In the genomic region with DNA sequence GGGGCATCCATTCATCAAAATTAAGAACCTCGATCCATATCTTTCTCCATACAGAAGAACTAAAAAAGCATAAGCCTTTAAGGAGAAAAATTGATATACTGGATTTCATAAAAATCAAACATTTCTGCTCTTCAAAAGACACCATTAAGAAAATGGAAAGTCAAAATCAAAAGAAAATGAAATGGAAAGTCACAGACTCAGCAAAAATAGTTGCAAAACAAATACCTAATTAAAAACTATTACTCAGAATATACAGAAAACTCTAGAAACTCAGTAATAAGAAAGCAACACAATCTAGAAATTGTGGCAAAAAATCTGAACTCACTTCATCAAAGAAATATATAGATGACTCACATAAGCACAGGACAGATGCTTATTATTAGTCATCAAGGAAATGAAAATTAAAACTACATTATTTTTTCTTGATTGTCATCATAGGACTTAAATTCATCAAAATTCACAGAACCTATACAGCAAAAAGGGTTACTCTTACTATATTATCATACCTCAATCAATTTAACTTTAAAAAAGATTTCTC, we compare ENCODE assay signal across 20 cellular contexts. TPM values are rescaled to one million over a fixed set of nuclear protein-coding genes. Genes with fewer than 3 reads are reported as not detected.
DNase-seq lines count a peak whose midpoint lies in the region; ATAC-seq, FAIRE-seq and TF ChIP-seq lines count a peak whose summit lies in the region.
"Had no signal": no experiment of that assay in that cellular context is flagged by ENCODE, and none has a peak within 500 bp of the region (broad histone marks: within the 10 kb centered on the region; RNA-seq: fewer than 3 reads in every experiment).

No MANE protein-coding gene starts in this region.

- in situ Hi-C loops in K562 (cut with MboI): no loop called here

- BruUV-seq in HCT116 (replicated peaks; lab: Mats Ljungman, UMichigan): no TSS peak
- no TSS peak for BruUV-seq in K562 (replicated peaks; lab: Mats Ljungman, UMichigan)

- H3K79me2 ChIP-seq in HCT116 (ENCODE audit: insufficient read depth, low read length): peaks cover 98% of the 10 kb centered on the region
- peaks cover 100% of the 10 kb centered on the region for H3K79me2 ChIP-seq in K562 (ENCODE audit: control insufficient read depth, insufficient read depth, low read length)

- 86% methylated on average over 1 of the region's 1 CpG for WGBS in K562 (ENCODE audit: insufficient coverage, low coverage, missing lambda C conversion rate)
- WGBS in pancreas, 2 donors: 92 to 95% methylated on average over 1 of the region's 1 CpG

- H3K9ac ChIP-seq in HCT116 (ENCODE audit: low read length) (no peak overlapping the region), K562 (ENCODE audit: insufficient read depth in 1 of 2, low read depth in 2 of 2, low read length in 2 of 2) (no peak overlapping the region)
- H3K9ac ChIP-seq: KMS-11 had no signal

- no peak overlapping the region for H3K4me3 ChIP-seq in HCT116 (replicated peaks in 1 of 2; ENCODE audit: low read depth in 1 of 2, low read length in 2 of 2)
- no peak overlapping the region for H3K4me3 ChIP-seq in K562
- no peak overlapping the region for H3K4me3 ChIP-seq in pancreas
- H3K4me3 ChIP-seq: transverse colon had no signal

- H3K4me2 ChIP-seq in HCT116 (ENCODE audit: low read length) (no peak overlapping the region), K562 (ENCODE audit: insufficient read depth, low read length) (no peak overlapping the region)
- H3K4me2 ChIP-seq: KMS-11 had no signal

- H3K27me3 ChIP-seq in HCT116 (ENCODE audit: insufficient read depth, low read length): no peaks in the 10 kb centered on the region
- H3K27me3 ChIP-seq in K562 (ENCODE audit: control insufficient read depth in 2 of 2, insufficient read depth in 2 of 2, low read length in 2 of 2): no peaks in the 10 kb centered on the region
- H3K27me3 ChIP-seq in pancreas: no peaks in the 10 kb centered on the region
- H3K27me3 ChIP-seq: transverse colon had no signal

- H3K36me3 ChIP-seq in HCT116 (ENCODE audit: control insufficient read depth in 1 of 2, insufficient read depth in 2 of 2, low read length in 2 of 2) (0 out of 4 replicates have a peak, but pooled peaks cover 0 to 7% of the 10 kb centered on the region in 2 experiments), K562 (ENCODE audit: control insufficient read depth, insufficient read depth, low read length) (peaks cover 3% of the 10 kb centered on the region; the same call in 1 of the 3 replicates), pancreas (no peaks in the 10 kb centered on the region)

- H3K4me3 Mint-ChIP-seq in activated T-cell treated with anti-CD3 and anti-CD28 coated beads, Interleukin-2, amount 50 U/mL, for 72 hours: peak overlapping the region; percentile 3 to 24
- H3K4me3 Mint-ChIP-seq: activated naive CD4-positive, alpha-beta T cell treated with anti-CD3 and anti-CD28 coated beads, Interleukin-2, amount 10 ng/mL, durations not matched to agents 7 days and 5 days; brain; T-helper 1 cell treated with Interleukin-12 subunit alpha and Interleukin-12 subunit beta and Interleukin-4 antibody, amounts not matched to agents 30 μg/mL and 1 μg/mL, for 36 hours had no signal

- H2AFZ ChIP-seq in HCT116 (ENCODE audit: low read depth, low read length, poor library complexity, severe bottlenecking) (no peak overlapping the region), K562 (ENCODE audit: low read depth, low read length) (no peak overlapping the region)

- POLR2A ChIA-PET in HCT116 (lab: Charles Lee) (no interaction called here), K562 (lab: Yijun Ruan, JAX) (no interaction called here)

- H3K27ac Mint-ChIP-seq in activated T-cell treated with anti-CD3 and anti-CD28 coated beads, Interleukin-2, amount 50 U/mL, for 72 hours: peak overlapping the region; percentile 33
- H3K27ac Mint-ChIP-seq: activated naive CD4-positive, alpha-beta T cell treated with anti-CD3 and anti-CD28 coated beads, Interleukin-2, amount 10 ng/mL, durations not matched to agents 7 days and 5 days; brain; T-helper 1 cell treated with Interleukin-12 subunit alpha and Interleukin-12 subunit beta and Interleukin-4 antibody, amounts not matched to agents 30 μg/mL and 1 μg/mL, for 36 hours had no signal

- TF ChIP-seq EP300 in K562 (IDR thresholded peaks at IDR 0.05; ENCODE audit: low read length): no peak

- peaks cover 15 to 34% of the 10 kb centered on the region in 2 donors for H3K36me3 Mint-ChIP-seq in activated T-cell treated with anti-CD3 and anti-CD28 coated beads, Interleukin-2, amount 50 U/mL, for 72 hours (ENCODE audit: insufficient read depth in 2 of 2)

- H4K20me1 ChIP-seq in HCT116 (ENCODE audit: insufficient read depth) (peaks cover 19% of the 10 kb centered on the region; the same call in 1 of the 2 replicates), K562 (replicated peaks; ENCODE audit: control insufficient read depth, insufficient read depth, low read length) (peaks cover 23% of the 10 kb centered on the region)

- CTCF ChIA-PET in HCT116 (lab: Charles Lee) (no interaction called here), K562 (lab: Yijun Ruan, JAX; ENCODE audit: low intra/inter-chr PET ratio) (no interaction called here)

- no peak for FAIRE-seq in K562 (lab: Jason Lieb, UNC)
- peak; percentile 67 for FAIRE-seq in pancreas (lab: Jason Lieb, UNC)

- TF ChIP-seq RAD21 in HCT116 (IDR thresholded peaks at IDR 0.05; ENCODE audit: low read depth) (no peak), K562 (CRISPR knock-in tag; conservative IDR thresholded peaks at IDR 0.05 in 1 of 2, IDR thresholded peaks at IDR 0.05 in 1 of 2) (no peak)

- H3K9me1 ChIP-seq in K562 (ENCODE audit: control insufficient read depth, insufficient read depth, low read length): no peaks in the 10 kb centered on the region

- DNase-seq in activated T-cell treated with anti-CD3 and anti-CD28 coated beads, Interleukin-2, amount 50 U/mL, for 72 hours: no peak
- DNase-seq in activated T-cell treated with anti-CD3 and anti-CD28 coated beads, Interleukin-2, amount 50 U/mL, for 48 hours: no peak
- DNase-seq in HCT116 (ENCODE audit: low read depth, low spot score) (no peak), K562 (ENCODE audit: extremely low read depth in 1 of 4, low spot score in 3 of 4) (no peak), pancreas (no peak), NCI-H510A (lab: John Stamatoyannopoulos, UW) (no peak), glomerular visceral epithelial cell (ENCODE audit: extremely low spot score) (no peak)
- DNase-seq: activated naive CD4-positive, alpha-beta T cell treated with anti-CD3 and anti-CD28 coated beads, Interleukin-2, amount 10 ng/mL, durations not matched to agents 7 days and 5 days; COR-L47; left ventricle myocardium superior; NCI-H1105; NCI-H524 treated with DMSO at 0.1 percent for 48 hours; SHP77 treated with DMSO at 0.1 percent for 48 hours; stimulated activated CD4-positive, alpha-beta T cell treated with anti-CD3 and anti-CD28 coated beads, Interleukin-12 subunit alpha, Interleukin-12 subunit beta, amount 100 ng/mL, for 4 hours; transverse colon had no signal

- H3K4me1 ChIP-seq in HCT116 (ENCODE audit: control insufficient read depth in 1 of 2, insufficient read depth in 2 of 2, low read length in 2 of 2) (peaks cover 0 to 12% of the 10 kb centered on the region in 2 experiments; a peak in 2 of 4 replicates), K562 (replicated peaks in 1 of 2; ENCODE audit: control insufficient read depth in 2 of 2, insufficient read depth in 2 of 2, low read length in 2 of 2) (peaks cover 0 to 9% of the 10 kb centered on the region in 2 experiments; a peak in 3 of 5 replicates), pancreas (peaks cover 0 to 4% (median 0%) of the 10 kb centered on the region in 3 donors)

- H3K9me3 ChIP-seq in HCT116 (ENCODE audit: control insufficient read depth in 1 of 2, insufficient read depth in 1 of 2, low read depth in 1 of 2, low read length in 2 of 2) (no peaks in the 10 kb centered on the region), K562 (replicated peaks; ENCODE audit: control insufficient read depth, insufficient read depth, low read depth, low read length) (no peaks in the 10 kb centered on the region), pancreas (no peaks in the 10 kb centered on the region)

- RAD21 ChIA-PET in HCT116 (lab: Charles Lee; ENCODE audit: low non-redundant PET in 1 of 2, low total read pairs in 2 of 2, uncharacterized antibody in 2 of 2, unreplicated experiment in 2 of 2): no interaction called here

- H3K27me3 Mint-ChIP-seq in activated T-cell treated with anti-CD3 and anti-CD28 coated beads, Interleukin-2, amount 50 U/mL, for 72 hours (ENCODE audit: low read depth): no peaks in the 10 kb centered on the region
- H3K27me3 Mint-ChIP-seq: activated naive CD4-positive, alpha-beta T cell treated with anti-CD3 and anti-CD28 coated beads, Interleukin-2, amount 10 ng/mL, durations not matched to agents 7 days and 5 days had no signal

- H3K4me1 Mint-ChIP-seq in activated T-cell treated with anti-CD3 and anti-CD28 coated beads, Interleukin-2, amount 50 U/mL, for 72 hours (ENCODE audit: low read depth): peaks cover 88% of the 10 kb centered on the region

- ATAC-seq in activated T-cell treated with anti-CD3 and anti-CD28 coated beads, Interleukin-2, amount 50 U/mL, for 72 hours (replicated peaks in 1 of 2): peak; percentile 62 to 66
- no peak for ATAC-seq in HCT116
- no peak for ATAC-seq in K562
- no peak for ATAC-seq in pancreas
- no peak for ATAC-seq in GM21390 (IDR thresholded peaks at IDR 0.05; ENCODE audit: unreplicated experiment)
- ATAC-seq: left ventricle myocardium superior had no signal

- no peak overlapping the region for H3K27ac ChIP-seq in HCT116 (ENCODE audit: low read depth, low read length)
- H3K27ac ChIP-seq in K562 (ENCODE audit: extremely low read depth, low read depth, low read length): no peak overlapping the region
- H3K27ac ChIP-seq in pancreas: no peak overlapping the region
- H3K27ac ChIP-seq: epithelial cell of prostate, KMS-11, transverse colon had no signal

- TF ChIP-seq POLR2A in HCT116 (IDR thresholded peaks at IDR 0.05; ENCODE audit: borderline replicate concordance, extremely low read depth, insufficient read depth, insufficient read length): no peak
- TF ChIP-seq POLR2A in K562 (conservative IDR thresholded peaks at IDR 0.05): no peak

- TF ChIP-seq CTCF in HCT116 (IDR thresholded peaks at IDR 0.05 in 2 of 3, conservative IDR thresholded peaks at IDR 0.05 in 1 of 3; ENCODE audit: borderline replicate concordance in 1 of 3, insufficient read depth in 1 of 3, low read depth in 2 of 3, low read length in 2 of 3) (no peak), K562 (IDR thresholded peaks at IDR 0.05 in 2 of 3, conservative IDR thresholded peaks at IDR 0.05 in 1 of 3; ENCODE audit: insufficient read depth in 2 of 3, low read depth in 1 of 3, low read length in 3 of 3) (no peak), pancreas (IDR thresholded peaks at IDR 0.05) (no peak)

- no peaks in the 10 kb centered on the region for H3K9me2 ChIP-seq in HCT116 (ENCODE audit: insufficient read depth)

- H3K9me3 Mint-ChIP-seq in activated T-cell treated with anti-CD3 and anti-CD28 coated beads, Interleukin-2, amount 50 U/mL, for 72 hours: peaks cover 0 to 7% of the 10 kb centered on the region in 2 donors

- intact Hi-C loops in HCT116 (cut with micrococcal nuclease): no loop called here
- intact Hi-C loops in K562 (cut with micrococcal nuclease): no loop called here
- intact Hi-C loops in pancreas (cut with DNase I): no loop called here

RNA-seq across cellular contexts. Expression of a gene that starts 28.2 kb away (rescaled TPM):
- total RNA-seq in activated T-cell treated with anti-CD3 and anti-CD28 coated beads, Interleukin-2, amount 50 U/mL, for 72 hours: 10 to 100 TPM; 59.2 to 66.6 TPM
- total RNA-seq in HCT116 (2021; ENCODE audit: unreplicated experiment) (14.0 TPM), K562 (2014; rRNA removed) (4.9 and 6.6 TPM in 2 replicates), K562 (2014; rRNA removed; fragmentation: Illumina TruSeq; extraction: Trizol) (13.4 and 13.8 TPM in 2 replicates), K562 (2015; rRNA removed; fragmentation: Illumina TruSeq; extraction: Trizol) (13.2 and 14.8 TPM in 2 replicates), K562 (2021) (12.6 and 13.5 TPM in 2 replicates), pancreas (1 to 10 TPM; 3.0 to 7.8 (median 4.4) TPM)
- 5.4 and 6.7 TPM in 2 replicates for polyA plus RNA-seq in HCT116 (2012)
- 4.0 and 11.2 TPM in 2 replicates for total RNA-seq in K562 (2011; cell fraction: chromatin; rRNA removed; ENCODE audit: low replicate concordance)
- total RNA-seq in K562 (2011; cell fraction: nucleolus; rRNA removed): 2.7 and 3.4 TPM in 2 replicates
- 7.3 and 13.5 TPM in 2 replicates for total RNA-seq in K562 (2011; cell fraction: nucleoplasm; rRNA removed)
- polyA plus RNA-seq in K562 (2011; rRNA removed) (6.0 and 9.6 TPM in 2 replicates), K562 (2014; fragmentation: Illumina TruSeq; extraction: Trizol) (14.7 and 16.6 TPM in 2 replicates), K562 (2014; fragmentation: Nextera tagmentation; extraction: Ambion mirVana) (1 to 10 TPM; 4.8 to 4.9 TPM), K562 (2014; rRNA removed) (9.0 and 9.1 TPM in 2 replicates), pancreas (1 to 10 TPM; 2.5 to 7.2 TPM)
- 1.9 and 3.6 TPM in 2 replicates for polyA plus RNA-seq in K562 (2011; cell fraction: cytosol; rRNA removed)
- polyA plus RNA-seq in K562 (2011; cell fraction: nucleus; rRNA removed): 4.8 and 5.3 TPM in 2 replicates
- polyA plus RNA-seq in K562 (2012): 11.9 and 12.6 TPM in 2 replicates
- polyA minus RNA-seq in K562 (2011; rRNA and poly(A)+ RNA removed): 9.1 and 10.5 TPM in 2 replicates
- polyA minus RNA-seq in K562 (2011; cell fraction: cytosol; rRNA and poly(A)+ RNA removed): 3.8 and 5.9 TPM in 2 replicates
- 4.4 and 7.7 TPM in 2 replicates for polyA minus RNA-seq in K562 (2011; cell fraction: nucleus; rRNA and poly(A)+ RNA removed)

Comparison
In these comparisons a context has a peak if more than half of its experiments do, and no peak if none do; other contexts are left out.
1. ATAC-seq: peak in activated T-cell treated with anti-CD3 and anti-CD28 coated beads, Interleukin-2, amount 50 U/mL, for 72 hours (2 of 2); none in HCT116 (single experiment), K562 (single experiment), pancreas (0 of 4) and GM21390 (single experiment).